In genomic region chr3:30098656-30099454, GRCh38 we compare ENCODE assay signal across 13 cellular contexts.
DNase-seq lines count a peak whose midpoint lies in the region; ATAC-seq and TF ChIP-seq lines count a peak whose summit lies in the region.
"Had no signal": no experiment of that assay in that cellular context is flagged by ENCODE, and none has a peak within 500 bp of the region (broad histone marks: within the 10 kb centered on the region; RNA-seq: fewer than 3 reads in every experiment).

No MANE protein-coding gene starts in this region.

- no peaks in the 10 kb centered on the region for H3K9me3 ChIP-seq in mesenchymal stem cell (ENCODE audit: control insufficient read depth, low read length)
- H3K9me3 ChIP-seq: testis had no signal

- no peak for TF ChIP-seq CTCF in HFF-Myc (IDR thresholded peaks at IDR 0.05; ENCODE audit: low read depth, low read length, missing control alignments)
- TF ChIP-seq CTCF in brain microvascular endothelial cell (IDR thresholded peaks at IDR 0.05; ENCODE audit: low read depth, low read length, missing control alignments): no peak

- H3K4me3 ChIP-seq in HFF-Myc (replicated peaks; ENCODE audit: low read depth, low read length): no peak overlapping the region
- no peak overlapping the region for H3K4me3 ChIP-seq in brain microvascular endothelial cell (ENCODE audit: low read depth, low read length)
- H3K4me3 ChIP-seq in mesenchymal stem cell (ENCODE audit: insufficient read depth in 1 of 2, low read depth in 1 of 2, low read length in 2 of 2): no peak overlapping the region
- H3K4me3 ChIP-seq: testis had no signal

- no peak overlapping the region for H4K91ac ChIP-seq in mesenchymal stem cell (ENCODE audit: low read length)

- H3K27ac ChIP-seq in brain microvascular endothelial cell (peak overlapping the region; percentile 43), mesenchymal stem cell (ENCODE audit: low read length, poor library complexity, severe bottlenecking) (no peak overlapping the region)
- H3K27ac ChIP-seq: testis, VCaP had no signal

- H2BK15ac ChIP-seq in mesenchymal stem cell (ENCODE audit: low read depth, poor library complexity, severe bottlenecking): no peak overlapping the region

- peak overlapping the region in 1 of 2 experiments; percentile 54 for H2BK12ac ChIP-seq in mesenchymal stem cell (ENCODE audit: low read length in 2 of 2)

- ATAC-seq in GM21528 (IDR thresholded peaks at IDR 0.05; ENCODE audit: low FRiP score, unreplicated experiment): no peak

- H3K23ac ChIP-seq in mesenchymal stem cell (ENCODE audit: low read length in 2 of 2): no peak overlapping the region

- no peak overlapping the region for H3K14ac ChIP-seq in mesenchymal stem cell (ENCODE audit: low read length in 2 of 2)

- H3K36me3 ChIP-seq in brain microvascular endothelial cell (replicated peaks): no peaks in the 10 kb centered on the region
- H3K36me3 ChIP-seq in mesenchymal stem cell (ENCODE audit: control insufficient read depth in 1 of 2, insufficient read depth in 2 of 2, low read depth in 1 of 2, low read length in 2 of 2): no peaks in the 10 kb centered on the region

- H3K9ac ChIP-seq in mesenchymal stem cell (ENCODE audit: low read length): peak overlapping the region; percentile 4

- no peaks in the 10 kb centered on the region for H3K79me1 ChIP-seq in mesenchymal stem cell (replicated peaks; ENCODE audit: low read length, poor library complexity, severe bottlenecking)

- H2AK5ac ChIP-seq in mesenchymal stem cell (ENCODE audit: low read length, severe bottlenecking): no peak overlapping the region

- 100% methylated on average over 1 of the region's 2 CpGs for WGBS in mesenchymal stem cell

- no peak overlapping the region for H2BK120ac ChIP-seq in mesenchymal stem cell (ENCODE audit: low read depth, low read length)

- no peak overlapping the region for H2AFZ ChIP-seq in mesenchymal stem cell (ENCODE audit: low read depth, low read length)

- no peak overlapping the region for H3K4me2 ChIP-seq in mesenchymal stem cell (ENCODE audit: low read length, poor library complexity, severe bottlenecking)

- H2BK5ac ChIP-seq in mesenchymal stem cell (ENCODE audit: low read depth, low read length, poor library complexity, severe bottlenecking): no peak overlapping the region

- H3K4me1 ChIP-seq in mesenchymal stem cell (ENCODE audit: control insufficient read depth, insufficient read depth, low read depth, low read length): no peaks in the 10 kb centered on the region
- H3K4me1 ChIP-seq: testis had no signal

- no peak overlapping the region for H3K4ac ChIP-seq in mesenchymal stem cell (ENCODE audit: low read depth in 1 of 2, low read length in 2 of 2)

- in situ Hi-C loops in ACHN (cut with HindIII; ENCODE audit: low pct_ligation_motif_present, low pct_unique_long_range_greater_than_20kb, low sequenced_read_pairs): no loop called here
- in situ Hi-C loops in brain microvascular endothelial cell (cut with HindIII; ENCODE audit: low pct_ligation_motif_present, low sequenced_read_pairs): no loop called here

- H3K27me3 ChIP-seq in brain microvascular endothelial cell (replicated peaks) (no peaks in the 10 kb centered on the region), mesenchymal stem cell (ENCODE audit: control insufficient read depth in 1 of 2, insufficient read depth in 1 of 2, low read length in 2 of 2) (no peaks in the 10 kb centered on the region)
- H3K27me3 ChIP-seq: testis had no signal

- H4K8ac ChIP-seq in mesenchymal stem cell (ENCODE audit: low read length): no peak overlapping the region

- peak; percentile 1 for DNase-seq in ACHN
- peak; percentile 6 for DNase-seq in HFF-Myc (ENCODE audit: extremely low read depth, low read depth)
- peak; percentile 61 for DNase-seq in brain microvascular endothelial cell
- peak; percentile 42 for DNase-seq in mesenchymal stem cell
- DNase-seq in NCI-H2081 (lab: John Stamatoyannopoulos, UW): no peak
- DNase-seq in NCI-H82 treated with DMSO at 0.1 percent for 48 hours (lab: John Stamatoyannopoulos, UW; ENCODE audit: unreplicated experiment): no peak
- no peak for DNase-seq in DMS 273 treated with DMSO at 0.1 percent for 48 hours (lab: John Stamatoyannopoulos, UW)
- DNase-seq: activated T-cell treated with anti-CD3 and anti-CD28 coated beads, Interleukin-2, amount 50 U/mL, for 48 hours; glutamatergic neuron; Karpas-422; testis had no signal

- H3K18ac ChIP-seq in mesenchymal stem cell (ENCODE audit: low read depth in 1 of 2, low read length in 2 of 2): no peak overlapping the region

Comparison
In these comparisons a context has a peak if more than half of its experiments do, and no peak if none do; other contexts are left out.
1. DNase-seq: peak in ACHN (single experiment), HFF-Myc (single experiment), brain microvascular endothelial cell (single experiment) and mesenchymal stem cell (single experiment); none in NCI-H2081 (0 of 2), NCI-H82 treated with DMSO at 0.1 percent for 48 hours (single experiment) and DMS 273 treated with DMSO at 0.1 percent for 48 hours (single experiment).